In the genomic region with DNA sequence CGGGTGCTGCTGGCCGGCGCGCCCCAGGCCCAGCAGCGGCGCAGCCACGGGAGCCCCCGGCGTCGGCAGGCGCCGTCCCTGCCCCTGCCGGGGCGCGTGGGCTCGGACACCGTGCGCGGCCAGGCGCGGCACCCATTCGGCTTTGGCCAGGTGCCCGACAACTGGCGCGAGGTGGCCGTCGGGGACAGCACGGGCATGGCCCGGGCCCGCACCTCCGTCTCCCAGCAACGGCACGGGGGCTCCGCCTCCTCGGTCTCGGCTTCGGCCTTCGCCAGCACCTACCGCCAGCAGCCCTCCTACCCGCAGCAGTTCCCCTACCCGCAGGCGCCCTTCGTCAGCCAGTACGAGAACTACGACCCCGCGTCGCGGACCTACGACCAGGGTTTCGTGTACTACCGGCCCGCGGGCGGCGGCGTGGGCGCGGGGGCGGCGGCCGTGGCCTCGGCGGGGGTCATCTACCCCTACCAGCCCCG, we compare ENCODE assay signal across 8 cellular contexts.
DNase-seq lines count a peak whose midpoint lies in the region; ATAC-seq and TF ChIP-seq lines count a peak whose summit lies in the region.

No MANE protein-coding gene starts in this region.

- H3K4me3 Mint-ChIP-seq in activated T-cell treated with anti-CD3 and anti-CD28 coated beads, Interleukin-2, amount 50 U/mL, for 24 hours, result peak overlapping the region; percentile 62

- DNase-seq in COR-L47 (lab: John Stamatoyannopoulos, UW), result peak; percentile 55
- DNase-seq in NCI-H1105 treated with DMSO at 0.1 percent for 48 hours (lab: John Stamatoyannopoulos, UW), result peak; percentile 43
- DNase-seq in activated T-cell treated with anti-CD3 and anti-CD28 coated beads, Interleukin-2, amount 50 U/mL, for 24 hours, result no peak
- DNase-seq in foreskin fibroblast, result peak in 1 of 2 donors; percentile 68

- H3K4me3 ChIP-seq in foreskin fibroblast (ENCODE audit: low read depth in 1 of 2, low read length in 2 of 2) (peak overlapping the region; percentile 82 to 89), neutrophil (ENCODE audit: low read depth in 1 of 2, low read length in 1 of 2) (peak overlapping the region; percentile 76 to 78)

- peaks cover 45% of the 10 kb centered on the region for H3K4me1 Mint-ChIP-seq in activated T-cell treated with anti-CD3 and anti-CD28 coated beads, Interleukin-2, amount 50 U/mL, for 24 hours (ENCODE audit: low read depth)

- no peak for ATAC-seq in HG02981 (IDR thresholded peaks at IDR 0.05; ENCODE audit: unreplicated experiment)
- no peak for ATAC-seq in GM19467 (IDR thresholded peaks at IDR 0.05; ENCODE audit: unreplicated experiment)
- no peak for ATAC-seq in HG02678 (IDR thresholded peaks at IDR 0.05; ENCODE audit: unreplicated experiment)

- no peaks in the 10 kb centered on the region for H3K9me3 ChIP-seq in neutrophil

- no peaks in the 10 kb centered on the region for H3K36me3 Mint-ChIP-seq in activated T-cell treated with anti-CD3 and anti-CD28 coated beads, Interleukin-2, amount 50 U/mL, for 24 hours (ENCODE audit: low read depth)

- H3K27me3 ChIP-seq in neutrophil, result peaks cover 54% of the 10 kb centered on the region

- H3K27ac Mint-ChIP-seq in activated T-cell treated with anti-CD3 and anti-CD28 coated beads, Interleukin-2, amount 50 U/mL, for 24 hours, result no peak overlapping the region

- peak overlapping the region; percentile 74 for H3K27ac ChIP-seq in neutrophil

- no peaks in the 10 kb centered on the region for H3K27me3 Mint-ChIP-seq in activated T-cell treated with anti-CD3 and anti-CD28 coated beads, Interleukin-2, amount 50 U/mL, for 24 hours

- H3K9me3 Mint-ChIP-seq in activated T-cell treated with anti-CD3 and anti-CD28 coated beads, Interleukin-2, amount 50 U/mL, for 24 hours, result no peaks in the 10 kb centered on the region

- H3K36me3 ChIP-seq in neutrophil, result no peaks in the 10 kb centered on the region

- TF ChIP-seq CTCF in foreskin fibroblast (IDR thresholded peaks at IDR 0.05; ENCODE audit: low read depth, low read length) (no peak), neutrophil (IDR thresholded peaks at IDR 0.05) (no peak)

- peaks cover 29 to 48% of the 10 kb centered on the region in 2 experiments for H3K4me1 ChIP-seq in neutrophil (ENCODE audit: control insufficient read depth in 1 of 2, insufficient read depth in 1 of 2, low read depth in 1 of 2, low read length in 1 of 2)
